ENCODE assay signal across 8 cellular contexts in the genomic region with DNA sequence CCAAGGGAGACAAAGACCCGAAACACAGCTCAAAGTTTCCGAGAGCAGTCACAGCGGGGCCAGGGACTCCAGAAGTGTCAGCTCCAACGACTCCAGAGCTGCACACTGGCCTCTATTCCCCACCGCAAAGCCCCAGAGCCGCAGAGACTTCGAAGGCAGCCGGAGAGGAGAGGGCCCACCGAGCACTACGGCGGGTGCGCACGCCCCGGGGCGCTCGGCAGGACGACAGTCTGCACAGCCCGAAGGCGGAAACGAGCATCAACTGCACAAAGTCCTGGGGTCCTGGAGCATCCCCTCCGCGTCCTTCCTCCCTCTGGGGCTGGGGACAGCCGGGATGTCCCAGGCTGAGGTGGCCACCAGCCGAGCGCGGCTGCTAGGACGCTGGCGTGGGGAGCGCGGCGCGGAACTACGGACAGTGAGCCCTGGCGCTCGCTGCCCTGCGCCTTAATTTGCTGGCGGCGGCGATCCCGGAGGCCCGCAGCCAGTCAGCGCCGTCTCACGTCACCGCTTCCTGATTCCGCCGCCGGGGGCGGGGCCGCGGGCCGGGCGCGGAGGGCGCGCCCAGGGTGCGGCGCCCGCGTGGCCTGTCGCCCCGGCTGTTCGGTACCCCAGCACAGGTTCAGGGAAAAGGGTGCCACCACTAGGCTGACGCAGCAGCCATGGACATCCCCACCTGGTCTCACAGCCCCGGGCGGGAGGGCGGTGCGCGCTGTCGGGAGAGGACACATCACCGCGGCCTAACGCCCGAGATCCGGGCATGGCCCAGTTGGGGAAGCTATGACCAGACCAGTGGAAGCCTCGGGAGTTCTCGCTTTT. TPM values are rescaled to one million over a fixed set of nuclear protein-coding genes. Genes with fewer than 3 reads are reported as not detected.
A peak's percentile ranks its signal among the peaks of the same experiment; 100 is the strongest.
DNase-seq lines count a peak whose midpoint lies in the region; ATAC-seq and TF ChIP-seq lines count a peak whose summit lies in the region.

A gene with protein sequence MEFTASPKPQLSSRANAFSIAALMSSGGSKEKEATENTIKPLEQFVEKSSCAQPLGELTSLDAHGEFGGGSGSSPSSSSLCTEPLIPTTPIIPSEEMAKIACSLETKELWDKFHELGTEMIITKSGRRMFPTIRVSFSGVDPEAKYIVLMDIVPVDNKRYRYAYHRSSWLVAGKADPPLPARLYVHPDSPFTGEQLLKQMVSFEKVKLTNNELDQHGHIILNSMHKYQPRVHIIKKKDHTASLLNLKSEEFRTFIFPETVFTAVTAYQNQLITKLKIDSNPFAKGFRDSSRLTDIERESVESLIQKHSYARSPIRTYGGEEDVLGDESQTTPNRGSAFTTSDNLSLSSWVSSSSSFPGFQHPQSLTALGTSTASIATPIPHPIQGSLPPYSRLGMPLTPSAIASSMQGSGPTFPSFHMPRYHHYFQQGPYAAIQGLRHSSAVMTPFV (minus strand): TSS at position 421 of the 816 bp plus-strand sequence. CDS start 480 bp downstream, outside the sequence.

- peak; percentile 31 for DNase-seq in activated naive CD4-positive, alpha-beta T cell treated with anti-CD3 and anti-CD28 coated beads for 36 hours
- no peak for DNase-seq in activated naive CD4-positive, alpha-beta T cell treated with anti-CD3 and anti-CD28 coated beads, Interleukin-2, amount 50 U/mL, for 16 hours
- DNase-seq in NOMO-1 (lab: John Stamatoyannopoulos, UW; ENCODE audit: unreplicated experiment in 2 of 2), result peak; percentile 45 to 69
- peak; percentile 17 for DNase-seq in dermis blood vessel endothelial cell
- peak; percentile 75 for DNase-seq in mesenchymal stem cell
- DNase-seq in upper lobe of left lung, result peak; percentile 30 to 89
- no peak for DNase-seq in RKO (ENCODE audit: low spot score)

- no peak within 1 kb of the TSS for H3K4ac ChIP-seq in mesenchymal stem cell (ENCODE audit: low read depth in 1 of 2, low read length in 2 of 2)

- H4K91ac ChIP-seq in mesenchymal stem cell (ENCODE audit: low read length), result peak within 1 kb of the TSS; percentile 66

- H3K4me3 ChIP-seq in mesenchymal stem cell (ENCODE audit: insufficient read depth in 1 of 2, low read depth in 1 of 2, low read length in 2 of 2), result peak within 1 kb of the TSS; percentile 60 to 67
- H3K4me3 ChIP-seq in upper lobe of left lung, result peak within 1 kb of the TSS in 3 of 4 donors; percentile 32 to 48 (median 44)

- no peak within 1 kb of the TSS for H3K14ac ChIP-seq in mesenchymal stem cell (ENCODE audit: low read length in 2 of 2)

- H3K4me1 ChIP-seq in mesenchymal stem cell (ENCODE audit: control insufficient read depth, insufficient read depth, low read depth, low read length), result peaks cover 26% of the 10 kb centered on the region
- peaks cover 13 to 27% (median 20%) of the 10 kb centered on the region in 4 donors for H3K4me1 ChIP-seq in upper lobe of left lung

- CTCF ChIA-PET in activated naive CD4-positive, alpha-beta T cell treated with anti-CD3 and anti-CD28 coated beads for 36 hours (lab: Charles Lee), result no interaction called here

- H2AFZ ChIP-seq in mesenchymal stem cell (ENCODE audit: low read depth, low read length), result peak within 1 kb of the TSS; percentile 54

- peaks cover 86% of the 10 kb centered on the region for H3K27me3 Mint-ChIP-seq in activated naive CD4-positive, alpha-beta T cell treated with anti-CD3 and anti-CD28 coated beads for 36 hours (ENCODE audit: low read depth)

- peak within 1 kb of the TSS in 1 of 2 experiments; percentile 47 for H2BK12ac ChIP-seq in mesenchymal stem cell (ENCODE audit: low read length in 2 of 2)

- no peak within 1 kb of the TSS for H2AK5ac ChIP-seq in mesenchymal stem cell (ENCODE audit: low read length, severe bottlenecking)

- H3K9me3 ChIP-seq in mesenchymal stem cell (ENCODE audit: control insufficient read depth, low read length) (peaks cover 6% of the 10 kb centered on the region), upper lobe of left lung (peaks cover 0 to 11% (median 0%) of the 10 kb centered on the region in 4 donors)

- H3K9me3 Mint-ChIP-seq in activated naive CD4-positive, alpha-beta T cell treated with anti-CD3 and anti-CD28 coated beads for 36 hours, result peaks cover 4% of the 10 kb centered on the region

- H3K27me3 ChIP-seq in mesenchymal stem cell (ENCODE audit: control insufficient read depth in 1 of 2, insufficient read depth in 1 of 2, low read length in 2 of 2), result peaks cover 94 to 100% of the 10 kb centered on the region in 2 experiments
- peaks cover 0 to 84% (median 35%) of the 10 kb centered on the region in 4 donors for H3K27me3 ChIP-seq in upper lobe of left lung

- H3K4me3 Mint-ChIP-seq in activated naive CD4-positive, alpha-beta T cell treated with anti-CD3 and anti-CD28 coated beads for 36 hours, result peak within 1 kb of the TSS; percentile 60

- peak within 1 kb of the TSS; percentile 19 for H2BK15ac ChIP-seq in mesenchymal stem cell (ENCODE audit: low read depth, poor library complexity, severe bottlenecking)

- H3K23ac ChIP-seq in mesenchymal stem cell (ENCODE audit: low read length in 2 of 2), result peak within 1 kb of the TSS; percentile 1 to 87

- H3K36me3 ChIP-seq in mesenchymal stem cell (ENCODE audit: control insufficient read depth in 1 of 2, insufficient read depth in 2 of 2, low read depth in 1 of 2, low read length in 2 of 2), result no peaks in the 10 kb centered on the region
- no peaks in the 10 kb centered on the region for H3K36me3 ChIP-seq in upper lobe of left lung

- no peaks in the 10 kb centered on the region for H3K79me1 ChIP-seq in mesenchymal stem cell (replicated peaks; ENCODE audit: low read length, poor library complexity, severe bottlenecking)

- H3K27ac ChIP-seq in mesenchymal stem cell (ENCODE audit: low read length, poor library complexity, severe bottlenecking) (no peak within 1 kb of the TSS), upper lobe of left lung (no peak within 1 kb of the TSS)

- no peak within 1 kb of the TSS for H3K27ac Mint-ChIP-seq in activated naive CD4-positive, alpha-beta T cell treated with anti-CD3 and anti-CD28 coated beads for 36 hours

- TF ChIP-seq CTCF in upper lobe of left lung (IDR thresholded peaks at IDR 0.05), result no peak

- intact Hi-C loops in activated naive CD4-positive, alpha-beta T cell treated with anti-CD3 and anti-CD28 coated beads for 36 hours (cut with micrococcal nuclease), result loop anchor here (10.0 kb wide), 1 partner anchor 69 kb away; no protein-coding TSS in a partner anchor

- no peaks in the 10 kb centered on the region for H3K36me3 Mint-ChIP-seq in activated naive CD4-positive, alpha-beta T cell treated with anti-CD3 and anti-CD28 coated beads for 36 hours (ENCODE audit: low read depth)

- H2BK5ac ChIP-seq in mesenchymal stem cell (ENCODE audit: low read depth, low read length, poor library complexity, severe bottlenecking), result no peak within 1 kb of the TSS

- TF ChIP-seq EP300 in upper lobe of left lung (IDR thresholded peaks at IDR 0.05), result no peak

- H3K4me2 ChIP-seq in mesenchymal stem cell (ENCODE audit: low read length, poor library complexity, severe bottlenecking), result peak within 1 kb of the TSS; percentile 92

- peak within 1 kb of the TSS; percentile 50 for H2BK120ac ChIP-seq in mesenchymal stem cell (ENCODE audit: low read depth, low read length)

- WGBS in mesenchymal stem cell, result under 1% methylated on average over 75 of the region's 77 CpGs
- WGBS in upper lobe of left lung, 2 donors, result 3 to 7% methylated on average over 13 to 25 of the region's 77 CpGs

- no peak for TF ChIP-seq POLR2A in upper lobe of left lung (IDR thresholded peaks at IDR 0.05)

- ATAC-seq in upper lobe of left lung (ENCODE audit: low FRiP score in 2 of 2) (peak in 1 of 2 donors; percentile 90), HG02870 (IDR thresholded peaks at IDR 0.05; ENCODE audit: unreplicated experiment) (no peak)

- peaks cover 25% of the 10 kb centered on the region for H3K4me1 Mint-ChIP-seq in activated naive CD4-positive, alpha-beta T cell treated with anti-CD3 and anti-CD28 coated beads for 36 hours (ENCODE audit: low read depth)

- no peak within 1 kb of the TSS for H3K9ac ChIP-seq in mesenchymal stem cell (ENCODE audit: low read length)

- H4K8ac ChIP-seq in mesenchymal stem cell (ENCODE audit: low read length), result peak within 1 kb of the TSS; percentile 74

- peak within 1 kb of the TSS in 1 of 2 experiments; percentile 85 for H3K18ac ChIP-seq in mesenchymal stem cell (ENCODE audit: low read depth in 1 of 2, low read length in 2 of 2)

RNA-seq across cellular contexts. Expression of the gene that starts here (rescaled TPM):
- not detected for total RNA-seq in activated naive CD4-positive, alpha-beta T cell treated with anti-CD3 and anti-CD28 coated beads for 36 hours
- total RNA-seq in dermis blood vessel endothelial cell, result not detected in 2 replicates
- 1.1 TPM for polyA plus RNA-seq in mesenchymal stem cell (2013, experiment 1 of 2)
- 1.1 TPM for polyA plus RNA-seq in mesenchymal stem cell (2013, experiment 2 of 2)
- 1 to 10 TPM in 1 of 6 donors, under 1 TPM in 2, not detected in 3; 0.17 to 2.2 (median 0.61) TPM for total RNA-seq in upper lobe of left lung

Comparison
In these comparisons a context has a peak if more than half of its experiments do, and no peak if none do; other contexts are left out.
1. Peak in DNase-seq in activated naive CD4-positive, alpha-beta T cell treated with anti-CD3 and anti-CD28 coated beads for 36 hours; RNA of the gene not detected or under 1 TPM.
2. Peak in DNase-seq in dermis blood vessel endothelial cell; RNA of the gene not detected or under 1 TPM.
3. DNase-seq: peak in NOMO-1 (2 of 2), mesenchymal stem cell (single experiment) and upper lobe of left lung (2 of 2); none in activated naive CD4-positive, alpha-beta T cell treated with anti-CD3 and anti-CD28 coated beads, Interleukin-2, amount 50 U/mL, for 16 hours (single experiment) and RKO (single experiment).